In the genomic region with DNA sequence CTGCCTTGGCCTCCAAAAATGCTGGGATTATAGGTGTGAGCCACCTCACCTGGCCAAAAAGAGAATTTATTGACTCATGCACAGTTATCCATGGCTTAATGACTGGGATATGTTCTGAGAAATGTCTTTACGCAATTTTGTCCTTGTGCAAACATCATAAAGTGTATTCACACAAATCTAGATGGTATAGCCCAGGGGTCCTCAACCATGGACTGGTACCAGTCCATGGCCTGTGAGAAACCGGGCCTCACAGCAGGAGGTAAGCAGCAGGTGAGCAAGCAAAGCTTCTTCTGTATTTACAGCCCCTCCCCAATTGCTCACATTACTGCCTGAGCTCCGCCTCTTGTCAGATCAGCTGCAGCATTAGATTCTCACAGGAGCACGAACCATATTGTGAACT, we compare ENCODE assay signal across 1 cellular context.
TF ChIP-seq lines count a peak whose summit lies in the region.

No MANE protein-coding gene starts in this region.

TF ChIP-seq in HEK293, 187 proteins besides CTCF, POLR2A, EP300 and RAD21 (continued from another document):
- TF ChIP-seq ZNF302 (tag by site-specific recombination; IDR thresholded peaks at IDR 0.05; ENCODE audit: low read depth) (no peak), ZEB2 (tag by site-specific recombination; IDR thresholded peaks at IDR 0.05) (0 out of 2 replicates have a peak, but pooled peaks have one; percentile 14), ZIC2 (tag by site-specific recombination; IDR thresholded peaks at IDR 0.05) (peak; percentile 67; the same call in 1 of the 2 replicates)
